ENCODE assay signal across 16 cellular contexts in genomic region chr11:113363406-113363805, GRCh38. TPM values are rescaled to one million over a fixed set of nuclear protein-coding genes. Genes with fewer than 3 reads are reported as not detected.
"Had no signal": no experiment of that assay in that cellular context is flagged by ENCODE, and none has a peak within 500 bp of the region (broad histone marks: within the 10 kb centered on the region; RNA-seq: fewer than 3 reads in every experiment).

No MANE protein-coding gene starts in this region.

- H3K27ac Mint-ChIP-seq: activated naive CD8-positive, alpha-beta T cell treated with anti-CD3 and anti-CD28 coated beads for 36 hours; stimulated activated effector memory CD8-positive, alpha-beta T cell treated with anti-CD3 and anti-CD28 coated beads, Interleukin-12 subunit alpha, Interleukin-12 subunit beta, amount 100 ng/mL, for 72 hours; T-helper 2 cell treated with Interferon-gamma antibody and Interleukin-4, amounts not matched to agents 5 μg/mL and 100 μg/mL, for 36 hours; type B pancreatic cell had no signal

- H3K4me3 Mint-ChIP-seq: activated naive CD8-positive, alpha-beta T cell treated with anti-CD3 and anti-CD28 coated beads for 36 hours; activated T-cell treated with anti-CD3 and anti-CD28 coated beads, Interleukin-2, amount 50 U/mL, for 4 hours; stimulated activated effector memory CD8-positive, alpha-beta T cell treated with anti-CD3 and anti-CD28 coated beads, Interleukin-12 subunit alpha, Interleukin-12 subunit beta, amount 100 ng/mL, for 72 hours; T-helper 2 cell treated with Interferon-gamma antibody and Interleukin-4, amounts not matched to agents 5 μg/mL and 100 μg/mL, for 36 hours; type B pancreatic cell had no signal

- ATAC-seq: activated CD4-positive, CD25-positive, alpha-beta regulatory T cell treated with anti-CD3 and anti-CD28 coated beads, Interleukin-2, amount 50 U/mL, for 24 hours; gastrocnemius medialis; left lung; pancreas; stimulated activated effector memory CD8-positive, alpha-beta T cell treated with anti-CD3 and anti-CD28 coated beads, Interleukin-12 subunit alpha, Interleukin-12 subunit beta, amount 100 ng/mL, for 72 hours had no signal

- H3K9me3 Mint-ChIP-seq: activated naive CD8-positive, alpha-beta T cell treated with anti-CD3 and anti-CD28 coated beads for 36 hours; activated T-cell treated with anti-CD3 and anti-CD28 coated beads, Interleukin-2, amount 50 U/mL, for 4 hours; stimulated activated effector memory CD8-positive, alpha-beta T cell treated with anti-CD3 and anti-CD28 coated beads, Interleukin-12 subunit alpha, Interleukin-12 subunit beta, amount 100 ng/mL, for 72 hours; T-helper 2 cell treated with Interferon-gamma antibody and Interleukin-4, amounts not matched to agents 5 μg/mL and 100 μg/mL, for 36 hours; type B pancreatic cell had no signal

- H3K27me3 Mint-ChIP-seq: activated naive CD8-positive, alpha-beta T cell treated with anti-CD3 and anti-CD28 coated beads for 36 hours; type B pancreatic cell had no signal

- DNase-seq: activated CD4-positive, alpha-beta T cell treated with anti-CD3 and anti-CD28 coated beads, Interleukin-2, amount 50 U/mL, for 4 hours; activated gamma-delta T cell treated with Interleukin-2 at 50 U/mL for 16 hours; activated naive CD8-positive, alpha-beta T cell treated with anti-CD3 and anti-CD28 coated beads for 36 hours; activated T-cell treated with anti-CD3 and anti-CD28 coated beads, Interleukin-2, amount 50 U/mL, for 4 hours; anterior cingulate cortex; gastrocnemius medialis; islet precursor cell; left lung; pancreas; small intestine; substantia nigra had no signal

RNA-seq across cellular contexts. Expression of gene ANKK1, which starts 24.2 kb away (rescaled TPM):
- total RNA-seq: fibroblast of lung had no signal
